1 cellular context compared by ENCODE assay signal in genomic region chr17:82915010-82915696, GRCh38.
TF ChIP-seq lines count a peak whose summit lies in the region.

No MANE protein-coding gene starts in this region.

TF ChIP-seq in GM12878, 131 proteins besides CTCF, POLR2A, EP300 and RAD21 (continued from another document):
- TF ChIP-seq ELK1 (IDR thresholded peaks at IDR 0.05; ENCODE audit: low read depth, low read length) (no peak), RBBP5 (conservative IDR thresholded peaks at IDR 0.05) (no peak), SPI1 (IDR thresholded peaks at IDR 0.05; ENCODE audit: borderline replicate concordance, insufficient read depth, low read depth, low read length) (peak; percentile 67; the same call in 1 of the 2 replicates), JUND (IDR thresholded peaks at IDR 0.05; ENCODE audit: low read depth, low read length) (no peak)
